ENCODE assay signal across 8 cellular contexts in genomic region chr9:129334744-129335080, GRCh38.
DNase-seq lines count a peak whose midpoint lies in the region; ATAC-seq and TF ChIP-seq lines count a peak whose summit lies in the region.

No MANE protein-coding gene starts in this region.

- H3K14ac ChIP-seq in trophoblast cell (ENCODE audit: low read length): peak overlapping the region; percentile 98

- H3K9me3 ChIP-seq in PC-9 (ENCODE audit: insufficient read depth, low read depth) (peaks cover 12% of the 10 kb centered on the region), gastroesophageal sphincter (peaks cover 0 to 12% (median 0%) of the 10 kb centered on the region in 3 donors), trophoblast cell (ENCODE audit: insufficient read depth, low read depth, low read length) (peaks cover 6% of the 10 kb centered on the region)

- no peak for TF ChIP-seq POLR2A in gastroesophageal sphincter (IDR thresholded peaks at IDR 0.05)

- no peak overlapping the region for H3K23ac ChIP-seq in trophoblast cell (ENCODE audit: low read length)

- intact Hi-C loops in PC-9 (cut with micrococcal nuclease; ENCODE audit: unreplicated experiment): loop anchor here (1.0 kb wide), 7 partner anchors 49 to 273 kb away; no protein-coding TSS in a partner anchor

- peak overlapping the region; percentile 58 for H4K8ac ChIP-seq in trophoblast cell (ENCODE audit: low read depth, low read length)

- H4K12ac ChIP-seq in trophoblast cell (ENCODE audit: low read depth, low read length): peak overlapping the region; percentile 68

- peak overlapping the region; percentile 84 for H2AK5ac ChIP-seq in trophoblast cell (ENCODE audit: low read length)

- H3K36me3 ChIP-seq in PC-9 (ENCODE audit: low read depth): no peaks in the 10 kb centered on the region
- no peaks in the 10 kb centered on the region for H3K36me3 ChIP-seq in gastroesophageal sphincter
- H3K36me3 ChIP-seq in trophoblast cell (ENCODE audit: control insufficient read depth in 1 of 2, insufficient read depth in 2 of 2, low read length in 2 of 2): peaks cover 0 to 2% of the 10 kb centered on the region in 2 experiments

- POLR2A ChIA-PET in PC-9 (lab: Charles Lee; ENCODE audit: unreplicated experiment): interaction anchor here (0.7 to 2.0 kb wide), 7 partner anchors 57 to 567 kb away, joined by 3 to 17 read pairs (median 5); partner anchors contain the start of gene IER5L

- H3F3A ChIP-seq in PC-9 (ENCODE audit: insufficient read depth, low read depth): peaks cover 37% of the 10 kb centered on the region

- ATAC-seq in gastroesophageal sphincter (no peak), GM18909 (IDR thresholded peaks at IDR 0.05; ENCODE audit: poor library complexity, unreplicated experiment) (no peak), HG03460 (IDR thresholded peaks at IDR 0.05; ENCODE audit: unreplicated experiment) (no peak)

- peak overlapping the region; percentile 95 for H4K91ac ChIP-seq in trophoblast cell (ENCODE audit: low read depth, low read length)

- H3K4me2 ChIP-seq in PC-9 (peak overlapping the region; percentile 72), trophoblast cell (ENCODE audit: low read length) (peak overlapping the region; percentile 39)

- no peaks in the 10 kb centered on the region for H3K79me2 ChIP-seq in PC-9 (ENCODE audit: low read depth)
- H3K79me2 ChIP-seq in trophoblast cell (ENCODE audit: control insufficient read depth, insufficient read depth, low read length, poor library complexity): peaks cover 5% of the 10 kb centered on the region

- no peak overlapping the region for H2AFZ ChIP-seq in PC-9
- peak overlapping the region; percentile 56 for H2AFZ ChIP-seq in trophoblast cell (ENCODE audit: insufficient read depth, low read length, poor library complexity)

- no peak for DNase-seq in PC-9
- peak in 1 of 2 donors; percentile 30 for DNase-seq in trophoblast cell
- no peak for DNase-seq in NCI-H2227 (lab: John Stamatoyannopoulos, UW; ENCODE audit: unreplicated experiment)
- DNase-seq in NCI-H1417 (lab: John Stamatoyannopoulos, UW): no peak

- TF ChIP-seq CTCF in C4-2B (conservative IDR thresholded peaks at IDR 0.05): no peak
- no peak for TF ChIP-seq CTCF in PC-9 (conservative IDR thresholded peaks at IDR 0.05)
- no peak for TF ChIP-seq CTCF in gastroesophageal sphincter (IDR thresholded peaks at IDR 0.05)

- H2BK120ac ChIP-seq in trophoblast cell (ENCODE audit: insufficient read depth, low read length, poor library complexity): peak overlapping the region; percentile 100

- H2BK12ac ChIP-seq in trophoblast cell (ENCODE audit: low read length): peak overlapping the region; percentile 89

- H4K20me1 ChIP-seq in PC-9 (ENCODE audit: insufficient read depth): no peaks in the 10 kb centered on the region

- H3K27me3 ChIP-seq in PC-9 (ENCODE audit: insufficient read depth, low read depth) (no peaks in the 10 kb centered on the region), gastroesophageal sphincter (no peaks in the 10 kb centered on the region), trophoblast cell (ENCODE audit: insufficient read depth, low read length) (no peaks in the 10 kb centered on the region)

- H3K9ac ChIP-seq in trophoblast cell (ENCODE audit: low read length): peak overlapping the region; percentile 25

- TF ChIP-seq EP300 in gastroesophageal sphincter (IDR thresholded peaks at IDR 0.05): no peak

- H3K27ac ChIP-seq in C4-2B: peak overlapping the region; percentile 82
- peak overlapping the region; percentile 66 for H3K27ac ChIP-seq in PC-9
- H3K27ac ChIP-seq in gastroesophageal sphincter: peak overlapping the region; percentile 56 to 90 (median 86)
- peak overlapping the region; percentile 97 for H3K27ac ChIP-seq in trophoblast cell (ENCODE audit: low read depth, low read length)

- H3K4ac ChIP-seq in trophoblast cell (ENCODE audit: low read depth, low read length): peak overlapping the region; percentile 94

- peak overlapping the region; percentile 90 for H2BK5ac ChIP-seq in trophoblast cell (ENCODE audit: low read depth, low read length, poor library complexity)

- CTCF ChIA-PET in PC-9 (lab: Charles Lee): interaction anchor here (0.7 to 1.3 kb wide), 8 partner anchors 48 to 272 kb away, joined by 3 to 17 read pairs (median 4); partner anchors contain the start of gene IER5L

- H3K4me1 ChIP-seq in PC-9 (replicated peaks; ENCODE audit: insufficient read depth): peaks cover 45% of the 10 kb centered on the region
- H3K4me1 ChIP-seq in gastroesophageal sphincter: peaks cover 8 to 71% (median 37%) of the 10 kb centered on the region in 3 donors
- H3K4me1 ChIP-seq in trophoblast cell (ENCODE audit: control insufficient read depth in 1 of 2, insufficient read depth in 2 of 2, low read length in 2 of 2): peaks cover 26 to 45% of the 10 kb centered on the region in 2 experiments

- H3K79me1 ChIP-seq in trophoblast cell (ENCODE audit: low read length): peaks cover 53% of the 10 kb centered on the region

- WGBS in gastroesophageal sphincter (ENCODE audit: low coverage in 1 of 2), 2 donors: 80% methylated on average over 1 of the region's 2 CpGs; no CpG with 5 or more reads in 1 of the 2 donors
- WGBS in trophoblast cell (ENCODE audit: extremely low coverage, insufficient coverage, insufficient read length): no CpG with 5 or more reads among the region's 2 CpGs

- H3K4me3 ChIP-seq in PC-9 (peak overlapping the region; percentile 28; the same call in 1 of the 2 replicates), gastroesophageal sphincter (peak overlapping the region in 1 of 2 donors; percentile 30), trophoblast cell (ENCODE audit: low read depth, low read length) (no peak overlapping the region)

- H3K9me2 ChIP-seq in PC-9 (ENCODE audit: insufficient read depth): no peaks in the 10 kb centered on the region

- BruUV-seq in PC-9 (replicated peaks; lab: Mats Ljungman, UMichigan): TSS peak; percentile 62

- peak overlapping the region; percentile 85 for H3K18ac ChIP-seq in trophoblast cell (ENCODE audit: low read length)
